ENCODE assay signal across 18 cellular contexts in genomic region chr17:45031231-45032149, GRCh38. TPM values are rescaled to one million over a fixed set of nuclear protein-coding genes. Genes with fewer than 3 reads are reported as not detected.
DNase-seq lines count a peak whose midpoint lies in the region; ATAC-seq, FAIRE-seq and TF ChIP-seq lines count a peak whose summit lies in the region.
"Had no signal": no experiment of that assay in that cellular context is flagged by ENCODE, and none has a peak within 500 bp of the region (broad histone marks: within the 10 kb centered on the region; RNA-seq: fewer than 3 reads in every experiment).

No MANE protein-coding gene starts in this region.

- no peaks in the 10 kb centered on the region for H3K9me3 ChIP-seq in CD8-positive, alpha-beta memory T cell (ENCODE audit: low read length)
- H3K9me3 ChIP-seq in astrocyte (ENCODE audit: insufficient read depth, low read depth, low read length): no peaks in the 10 kb centered on the region
- H3K9me3 ChIP-seq: gastrocnemius medialis, sigmoid colon, thoracic aorta had no signal

- TF ChIP-seq CTCF in astrocyte (IDR thresholded peaks at IDR 0.05; ENCODE audit: insufficient read depth, low read depth, low read length): no peak

- POLR2A ChIA-PET in CD8-positive, alpha-beta memory T cell (lab: Charles Lee): interaction anchor here (0.6 kb wide), 1 partner anchor 24 kb away, joined by 4 read pairs; no protein-coding TSS in a partner anchor

- peak overlapping the region; percentile 20 for H3K27ac ChIP-seq in CD8-positive, alpha-beta memory T cell (ENCODE audit: low read depth, low read length)
- no peak overlapping the region for H3K27ac ChIP-seq in astrocyte (ENCODE audit: low read depth, low read length)
- H3K27ac ChIP-seq: gastrocnemius medialis, sigmoid colon, thoracic aorta, VCaP had no signal

- H3K9ac ChIP-seq in astrocyte (ENCODE audit: low read length): no peak overlapping the region

- no peak overlapping the region for H2AFZ ChIP-seq in astrocyte (ENCODE audit: low read depth, low read length)

- H3K27me3 ChIP-seq in CD8-positive, alpha-beta memory T cell (ENCODE audit: insufficient read depth, low read length, poor library complexity, severe bottlenecking): no peaks in the 10 kb centered on the region
- H3K27me3 ChIP-seq in astrocyte (ENCODE audit: insufficient read depth, low read length): no peaks in the 10 kb centered on the region
- H3K27me3 ChIP-seq: gastrocnemius medialis, sigmoid colon had no signal

- peaks cover 12% of the 10 kb centered on the region for H4K20me1 ChIP-seq in astrocyte (ENCODE audit: insufficient read depth, low read length)

- no peaks in the 10 kb centered on the region for H3K4me1 Mint-ChIP-seq in CD8-positive, alpha-beta memory T cell
- H3K4me1 Mint-ChIP-seq in astrocyte (ENCODE audit: low read depth, unreplicated experiment): peaks cover 10% of the 10 kb centered on the region

- CTCF ChIA-PET in CD8-positive, alpha-beta memory T cell (lab: Charles Lee): interaction anchor here (0.5 to 2.2 kb wide), 3 partner anchors 10 to 18 kb away, joined by 3 to 4 read pairs (median 4); no protein-coding TSS in a partner anchor

- H3K36me3 ChIP-seq in CD8-positive, alpha-beta memory T cell (ENCODE audit: insufficient read depth, low read length): peaks cover 29% of the 10 kb centered on the region
- H3K36me3 ChIP-seq in astrocyte (ENCODE audit: insufficient read depth, low read length): peaks cover 12% of the 10 kb centered on the region

- no peak for DNase-seq in CD8-positive, alpha-beta memory T cell
- DNase-seq in KBM-7 (peak; percentile 45), astrocyte (ENCODE audit: low read depth) (no peak), myocyte (ENCODE audit: low read depth) (peak; percentile 93), H4 (ENCODE audit: low spot score) (no peak), NCI-H82 treated with DMSO at 0.1 percent for 48 hours (lab: John Stamatoyannopoulos, UW; ENCODE audit: unreplicated experiment) (no peak)
- DNase-seq: activated gamma-delta T cell; C1 segment of cervical spinal cord; gastrocnemius medialis; mammary epithelial cell; NCI-H2081 treated with DMSO at 0.1 percent for 48 hours; NCI-H524 treated with DMSO at 0.1 percent for 48 hours; sigmoid colon; stimulated activated CD4-positive, alpha-beta T cell treated with anti-CD3 and anti-CD28 coated beads, Interleukin-2, amount 100 ng/mL, for 48 hours had no signal

- H3K36me3 Mint-ChIP-seq in CD8-positive, alpha-beta memory T cell: peaks cover 4 to 71% (median 12%) of the 10 kb centered on the region in 3 donors
- H3K36me3 Mint-ChIP-seq in astrocyte (ENCODE audit: low read depth, unreplicated experiment): peaks cover 23% of the 10 kb centered on the region

- H3K4me1 ChIP-seq in CD8-positive, alpha-beta memory T cell (ENCODE audit: insufficient read depth, low read length): no peaks in the 10 kb centered on the region
- no peaks in the 10 kb centered on the region for H3K4me1 ChIP-seq in astrocyte (ENCODE audit: insufficient read depth, low read length)
- H3K4me1 ChIP-seq: gastrocnemius medialis, sigmoid colon had no signal

- H3K4me3 ChIP-seq in CD8-positive, alpha-beta memory T cell (ENCODE audit: low read length): no peak overlapping the region
- no peak overlapping the region for H3K4me3 ChIP-seq in astrocyte (ENCODE audit: insufficient read depth, low read depth, low read length)
- H3K4me3 ChIP-seq: gastrocnemius medialis, sigmoid colon, thoracic aorta had no signal

- H3K79me2 ChIP-seq in astrocyte (ENCODE audit: insufficient read depth, low read length): peaks cover under 1% of the 10 kb centered on the region

- H3K4me3 Mint-ChIP-seq in CD8-positive, alpha-beta memory T cell: no peak overlapping the region
- no peak overlapping the region for H3K4me3 Mint-ChIP-seq in astrocyte (ENCODE audit: unreplicated experiment)

- no peak overlapping the region for H3K27ac Mint-ChIP-seq in CD8-positive, alpha-beta memory T cell
- H3K27ac Mint-ChIP-seq in astrocyte (ENCODE audit: unreplicated experiment): peak overlapping the region; percentile 69

- H3K27me3 Mint-ChIP-seq in CD8-positive, alpha-beta memory T cell: no peaks in the 10 kb centered on the region
- H3K27me3 Mint-ChIP-seq in astrocyte (ENCODE audit: low read depth, unreplicated experiment): no peaks in the 10 kb centered on the region

- H3K4me2 ChIP-seq in astrocyte (ENCODE audit: low read length): no peak overlapping the region

- no peak for FAIRE-seq in astrocyte (lab: Jason Lieb, UNC)
- FAIRE-seq: endothelial cell of umbilical vein had no signal

- ATAC-seq in HG02763 (IDR thresholded peaks at IDR 0.05; ENCODE audit: unreplicated experiment): no peak
- ATAC-seq: gastrocnemius medialis had no signal

- no peaks in the 10 kb centered on the region for H3K9me3 Mint-ChIP-seq in CD8-positive, alpha-beta memory T cell
- H3K9me3 Mint-ChIP-seq in astrocyte (ENCODE audit: unreplicated experiment): no peaks in the 10 kb centered on the region

- in situ Hi-C loops in KBM-7 (cut with MboI; ENCODE audit: low pct_unique_long_range_greater_than_20kb, low sequenced_read_pairs): no loop called here

RNA-seq across cellular contexts. Expression of gene DCAKD, which starts 19.9 kb away (rescaled TPM):
- total RNA-seq in CD8-positive, alpha-beta memory T cell: 10 to 100 TPM; 31.3 to 32.5 TPM
- polyA plus RNA-seq in CD8-positive, alpha-beta memory T cell: 17.6 TPM
- total RNA-seq in astrocyte (34.8 and 43.3 TPM in 2 replicates), myocyte (67.0 and 75.5 TPM in 2 replicates)
- polyA plus RNA-seq in myocyte (2012): 57.9 TPM
- total RNA-seq in H4 (2014; rRNA removed; shearing (Covaris generic)): 29.3 and 39.8 TPM in 2 replicates

RNA-seq across cellular contexts. Expression of gene NMT1, which starts 29.6 kb away (rescaled TPM):
- 100 to 1,000 TPM; 189 to 198 TPM for total RNA-seq in CD8-positive, alpha-beta memory T cell
- polyA plus RNA-seq in CD8-positive, alpha-beta memory T cell: 82.0 TPM
- total RNA-seq in astrocyte (114 and 130 TPM in 2 replicates), myocyte (80.3 and 88.7 TPM in 2 replicates)
- 114 TPM for polyA plus RNA-seq in myocyte (2012)
- 119 and 163 TPM in 2 replicates for total RNA-seq in H4 (2014; rRNA removed; shearing (Covaris generic))

Comparison
In these comparisons a context has a peak if more than half of its experiments do, and no peak if none do; other contexts are left out.
1. DNase-seq: peak in KBM-7 (single experiment) and myocyte (single experiment); none in CD8-positive, alpha-beta memory T cell (0 of 5), astrocyte (single experiment), H4 (single experiment) and NCI-H82 treated with DMSO at 0.1 percent for 48 hours (single experiment).